19 cellular contexts compared by ENCODE assay signal in the genomic region with DNA sequence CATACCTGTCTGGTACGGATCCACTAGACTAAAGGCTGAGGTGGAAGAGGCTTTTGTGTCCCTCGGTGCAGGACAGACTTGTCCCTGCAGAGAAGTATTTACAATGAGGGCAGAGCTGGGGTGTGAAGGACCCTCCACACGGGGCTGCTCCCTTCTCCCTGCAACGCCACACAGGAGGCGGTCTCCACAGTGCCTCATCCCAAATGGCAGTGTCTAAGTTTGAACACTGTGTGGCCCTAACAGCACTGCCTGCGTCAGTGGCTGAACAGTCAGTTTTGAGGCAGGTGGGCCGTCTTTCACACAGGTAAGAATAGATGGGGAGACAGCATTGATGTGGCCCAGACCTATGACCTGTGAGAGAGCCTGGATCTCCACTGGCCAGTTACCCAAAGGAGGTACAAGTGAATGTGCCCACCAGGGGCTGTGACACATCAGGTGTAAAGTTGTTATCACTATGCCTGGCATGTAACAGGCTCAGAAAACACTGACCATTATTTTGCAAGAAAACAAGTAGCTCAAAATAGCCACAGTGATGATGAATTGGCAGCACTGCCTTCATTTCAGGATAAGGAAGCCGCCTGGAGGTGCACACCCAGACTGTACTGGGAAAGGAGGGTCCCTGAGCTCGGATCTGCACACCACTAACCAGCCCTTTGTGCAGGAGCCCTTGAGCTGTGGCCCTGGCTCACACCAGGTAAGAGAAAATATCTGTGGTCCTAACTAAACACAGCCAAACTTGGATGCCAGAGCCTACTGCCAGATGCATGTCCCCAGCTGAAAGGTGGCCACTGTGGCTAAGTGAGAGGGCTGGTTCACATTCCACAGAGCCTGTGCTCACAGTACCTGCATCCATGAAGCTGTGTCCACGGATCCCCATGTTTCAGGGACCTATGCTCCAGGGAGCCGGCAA.
"Had no signal": no experiment of that assay in that cellular context is flagged by ENCODE, and none has a peak within 500 bp of the region (broad histone marks: within the 10 kb centered on the region; RNA-seq: fewer than 3 reads in every experiment).

No MANE protein-coding gene starts in this region.

- H3K27me3 Mint-ChIP-seq: activated CD4-positive, alpha-beta memory T cell treated with anti-CD3 and anti-CD28 coated beads, Interleukin-2, amount 10 ng/mL, durations not matched to agents 7 days and 5 days had no signal

- H3K36me3 Mint-ChIP-seq: activated naive CD4-positive, alpha-beta T cell treated with anti-CD3 and anti-CD28 coated beads, Interleukin-2, amount 10 ng/mL, durations not matched to agents 7 days and 5 days; memory B cell had no signal

- ATAC-seq: activated T-cell treated with anti-CD3 and anti-CD28 coated beads, Interleukin-2, amount 50 U/mL, for 72 hours; gastroesophageal sphincter; stimulated activated naive CD8-positive, alpha-beta T cell treated with anti-CD3 and anti-CD28 coated beads, Interleukin-15, Interleukin-2, amounts not matched to agents 100 U/mL and 50 U/mL, for 24 hours; T-helper 17 cell; upper lobe of right lung had no signal

- FAIRE-seq: astrocyte had no signal

- H3K36me3 ChIP-seq: esophagus squamous epithelium, gastroesophageal sphincter, upper lobe of right lung had no signal

- H3K27ac Mint-ChIP-seq: activated CD4-positive, alpha-beta memory T cell treated with anti-CD3 and anti-CD28 coated beads, Interleukin-2, amount 10 ng/mL, durations not matched to agents 7 days and 5 days; activated naive CD4-positive, alpha-beta T cell treated with anti-CD3 and anti-CD28 coated beads, Interleukin-2, amount 10 ng/mL, durations not matched to agents 7 days and 5 days; activated T-cell treated with anti-CD3 and anti-CD28 coated beads, Interleukin-2, amount 50 U/mL, for 72 hours; memory B cell; nephron; T-helper 17 cell had no signal

- H3K4me3 Mint-ChIP-seq: activated CD4-positive, alpha-beta memory T cell treated with anti-CD3 and anti-CD28 coated beads, Interleukin-2, amount 10 ng/mL, durations not matched to agents 7 days and 5 days; activated naive CD4-positive, alpha-beta T cell treated with anti-CD3 and anti-CD28 coated beads, Interleukin-2, amount 10 ng/mL, durations not matched to agents 7 days and 5 days; activated T-cell treated with anti-CD3 and anti-CD28 coated beads, Interleukin-2, amount 50 U/mL, for 72 hours; memory B cell; nephron; T-helper 17 cell had no signal

- H3K27me3 ChIP-seq: gastroesophageal sphincter, upper lobe of right lung had no signal

- H3K4me1 Mint-ChIP-seq: activated naive CD4-positive, alpha-beta T cell treated with anti-CD3 and anti-CD28 coated beads, Interleukin-2, amount 10 ng/mL, durations not matched to agents 7 days and 5 days; memory B cell had no signal

- H3K9me3 ChIP-seq: esophagus squamous epithelium, gastroesophageal sphincter, upper lobe of right lung had no signal

- H3K4me3 ChIP-seq: coronary artery, esophagus squamous epithelium, gastroesophageal sphincter, upper lobe of right lung had no signal

- H3K9me3 Mint-ChIP-seq: activated CD4-positive, alpha-beta memory T cell treated with anti-CD3 and anti-CD28 coated beads, Interleukin-2, amount 10 ng/mL, durations not matched to agents 7 days and 5 days; activated naive CD4-positive, alpha-beta T cell treated with anti-CD3 and anti-CD28 coated beads, Interleukin-2, amount 10 ng/mL, durations not matched to agents 7 days and 5 days; activated T-cell treated with anti-CD3 and anti-CD28 coated beads, Interleukin-2, amount 50 U/mL, for 72 hours; nephron had no signal

- DNase-seq: activated CD4-positive, alpha-beta memory T cell treated with anti-CD3 and anti-CD28 coated beads, Interleukin-2, amount 10 ng/mL, durations not matched to agents 7 days and 5 days; activated CD4-positive, alpha-beta T cell treated with anti-CD3 and anti-CD28 coated beads for 4 hours; activated CD4-positive, CD25-positive, alpha-beta regulatory T cell; activated effector memory CD4-positive, alpha-beta T cell treated with Interleukin-2 at 50 U/mL for 16 hours; activated naive CD4-positive, alpha-beta T cell treated with anti-CD3 and anti-CD28 coated beads, Interleukin-2, amount 10 ng/mL, durations not matched to agents 7 days and 5 days; activated T-cell treated with anti-CD3 and anti-CD28 coated beads, Interleukin-2, amount 50 U/mL, for 72 hours; esophagus squamous epithelium; kidney glomerular epithelial cell; occipital lobe; stimulated activated CD4-positive, alpha-beta T cell treated with anti-CD3 and anti-CD28 coated beads, Interleukin-12 subunit alpha, Interleukin-12 subunit beta, amount 100 ng/mL, for 4 hours; stimulated activated CD4-positive, alpha-beta T cell treated with anti-CD3 and anti-CD28 coated beads, Interleukin-4, amount 100 ng/mL, for 4 hours; stimulated activated naive CD8-positive, alpha-beta T cell treated with anti-CD3 and anti-CD28 coated beads, Interleukin-15, Interleukin-2, amounts not matched to agents 100 U/mL and 50 U/mL, for 24 hours; T-helper 17 cell had no signal

- H3K27ac ChIP-seq: coronary artery, esophagus squamous epithelium, gastroesophageal sphincter, upper lobe of right lung had no signal
